ENCODE assay signal across 9 cellular contexts in genomic region chr1:32020338-32020737, GRCh38. TPM values are rescaled to one million over a fixed set of nuclear protein-coding genes. Genes with fewer than 3 reads are reported as not detected.
A peak's percentile ranks its signal among the peaks of the same experiment; 100 is the strongest.
DNase-seq lines count a peak whose midpoint lies in the region; ATAC-seq, FAIRE-seq and TF ChIP-seq lines count a peak whose summit lies in the region.
"Had no signal": no experiment of that assay in that cellular context is flagged by ENCODE, and none has a peak within 500 bp of the region (broad histone marks: within the 10 kb centered on the region; RNA-seq: fewer than 3 reads in every experiment).

No MANE protein-coding gene starts in this region.

- no peaks in the 10 kb centered on the region for H3K27me3 Mint-ChIP-seq in activated naive CD4-positive, alpha-beta T cell treated with anti-CD3 and anti-CD28 coated beads, Interleukin-2, amount 10 ng/mL, durations not matched to agents 7 days and 5 days
- H3K27me3 Mint-ChIP-seq in WTC11 (ENCODE audit: low read depth) = no peaks in the 10 kb centered on the region
- no peaks in the 10 kb centered on the region for H3K27me3 Mint-ChIP-seq in stimulated activated memory B cell treated with anti-CD40 and anti-IgM and Interleukin-4, amounts not matched to agents 10 μg/mL and 1 μg/mL and 100 μg/mL, for 72 hours

- CTCF ChIA-PET in activated naive CD4-positive, alpha-beta T cell treated with anti-CD3 and anti-CD28 coated beads, Interleukin-2, amount 10 ng/mL, durations not matched to agents 7 days and 5 days (lab: Charles Lee) = interaction anchor here (0.6 to 0.8 kb wide), 4 partner anchors 30 to 691 kb away, joined by 3 read pairs; no protein-coding TSS in a partner anchor
- CTCF ChIA-PET in WTC11 (lab: Charles Lee) = interaction anchor here (1.3 to 2.0 kb wide), 2 partner anchors 56 to 82 kb away, joined by 3 to 5 read pairs; partner anchors contain the start of gene PTP4A2

- H3K9me3 Mint-ChIP-seq in activated naive CD4-positive, alpha-beta T cell treated with anti-CD3 and anti-CD28 coated beads, Interleukin-2, amount 10 ng/mL, durations not matched to agents 7 days and 5 days = no peaks in the 10 kb centered on the region
- H3K9me3 Mint-ChIP-seq in WTC11 = no peaks in the 10 kb centered on the region
- H3K9me3 Mint-ChIP-seq in stimulated activated memory B cell treated with anti-CD40 and anti-IgM and Interleukin-4, amounts not matched to agents 10 μg/mL and 1 μg/mL and 100 μg/mL, for 72 hours = no peaks in the 10 kb centered on the region

- intact Hi-C loops in left cardiac atrium (cut with DNase I) = no loop called here

- peak overlapping the region; percentile 21 for H3K27ac Mint-ChIP-seq in activated naive CD4-positive, alpha-beta T cell treated with anti-CD3 and anti-CD28 coated beads, Interleukin-2, amount 10 ng/mL, durations not matched to agents 7 days and 5 days
- 0 out of 2 replicates have a peak overlapping the region, but pooled peaks have one; percentile 7 for H3K27ac Mint-ChIP-seq in WTC11
- H3K27ac Mint-ChIP-seq in stimulated activated memory B cell treated with anti-CD40 and anti-IgM and Interleukin-4, amounts not matched to agents 10 μg/mL and 1 μg/mL and 100 μg/mL, for 72 hours = peak overlapping the region; percentile 48

- ATAC-seq in WTC11 = no peak
- peak; percentile 50 to 59 for ATAC-seq in left cardiac atrium
- no peak for ATAC-seq in stimulated activated memory B cell treated with anti-CD40 and anti-IgM and Interleukin-4, amounts not matched to agents 10 μg/mL and 1 μg/mL and 100 μg/mL, for 72 hours
- no peak for ATAC-seq in HG03039 (IDR thresholded peaks at IDR 0.05; ENCODE audit: unreplicated experiment)
- ATAC-seq in GM21619 (IDR thresholded peaks at IDR 0.05; ENCODE audit: unreplicated experiment) = no peak

- H3K36me3 Mint-ChIP-seq in activated naive CD4-positive, alpha-beta T cell treated with anti-CD3 and anti-CD28 coated beads, Interleukin-2, amount 10 ng/mL, durations not matched to agents 7 days and 5 days = peaks cover 40% of the 10 kb centered on the region
- H3K36me3 Mint-ChIP-seq in WTC11 = peaks cover 38% of the 10 kb centered on the region
- H3K36me3 Mint-ChIP-seq in stimulated activated memory B cell treated with anti-CD40 and anti-IgM and Interleukin-4, amounts not matched to agents 10 μg/mL and 1 μg/mL and 100 μg/mL, for 72 hours = peaks cover 25% of the 10 kb centered on the region

- peak overlapping the region; percentile 31 for H3K4me3 Mint-ChIP-seq in activated naive CD4-positive, alpha-beta T cell treated with anti-CD3 and anti-CD28 coated beads, Interleukin-2, amount 10 ng/mL, durations not matched to agents 7 days and 5 days
- no peak overlapping the region for H3K4me3 Mint-ChIP-seq in WTC11
- peak overlapping the region; percentile 31 for H3K4me3 Mint-ChIP-seq in stimulated activated memory B cell treated with anti-CD40 and anti-IgM and Interleukin-4, amounts not matched to agents 10 μg/mL and 1 μg/mL and 100 μg/mL, for 72 hours

- no peak for FAIRE-seq in H54 (lab: Jason Lieb, UNC)

- POLR2A ChIA-PET in WTC11 (lab: Charles Lee) = no interaction called here

- no peak for DNase-seq in activated naive CD4-positive, alpha-beta T cell treated with anti-CD3 and anti-CD28 coated beads, Interleukin-2, amount 10 ng/mL, durations not matched to agents 7 days and 5 days
- no peak for DNase-seq in activated naive CD4-positive, alpha-beta T cell treated with Interleukin-2 at 50 U/mL for 16 hours
- DNase-seq in WTC11 (ENCODE audit: low spot score) (no peak), left cardiac atrium (no peak), H54 (ENCODE audit: insufficient read length, low spot score) (no peak)
- DNase-seq: NCI-H69 had no signal

- peaks cover 63% of the 10 kb centered on the region for H3K4me1 Mint-ChIP-seq in activated naive CD4-positive, alpha-beta T cell treated with anti-CD3 and anti-CD28 coated beads, Interleukin-2, amount 10 ng/mL, durations not matched to agents 7 days and 5 days
- peaks cover 15% of the 10 kb centered on the region for H3K4me1 Mint-ChIP-seq in WTC11
- H3K4me1 Mint-ChIP-seq in stimulated activated memory B cell treated with anti-CD40 and anti-IgM and Interleukin-4, amounts not matched to agents 10 μg/mL and 1 μg/mL and 100 μg/mL, for 72 hours = peaks cover 59% of the 10 kb centered on the region

- no peak for TF ChIP-seq CTCF in WTC11 (IDR thresholded peaks at IDR 0.05)

- no peak for TF ChIP-seq POLR2A in H54 (IDR thresholded peaks at IDR 0.05; ENCODE audit: low read depth, low read length)

TF ChIP-seq in WTC11, 78 proteins besides CTCF, POLR2A, EP300 and RAD21:
- TF ChIP-seq RORB (CRISPR knock-in tag; IDR thresholded peaks at IDR 0.05) (no peak), FOXJ3 (CRISPR knock-in tag; IDR thresholded peaks at IDR 0.05; ENCODE audit: borderline replicate concordance) (no peak), ZNF423 (CRISPR knock-in tag; IDR thresholded peaks at IDR 0.05) (no peak), CREB1 (CRISPR knock-in tag; IDR thresholded peaks at IDR 0.05) (no peak), ZNF425 (CRISPR knock-in tag; conservative IDR thresholded peaks at IDR 0.05) (no peak), NR3C1 (CRISPR knock-in tag; conservative IDR thresholded peaks at IDR 0.05; ENCODE audit: low read depth) (no peak), ZNF317 (CRISPR knock-in tag; IDR thresholded peaks at IDR 0.05; ENCODE audit: borderline replicate concordance, low read depth) (no peak), SP1 (CRISPR knock-in tag; conservative IDR thresholded peaks at IDR 0.05) (no peak), ZBTB21 (CRISPR knock-in tag; IDR thresholded peaks at IDR 0.05; ENCODE audit: borderline replicate concordance) (no peak), ETV6 (CRISPR knock-in tag; IDR thresholded peaks at IDR 0.05) (no peak), HMGA2 (CRISPR knock-in tag; IDR thresholded peaks at IDR 0.05) (no peak), NFYB (CRISPR knock-in tag; conservative IDR thresholded peaks at IDR 0.05; ENCODE audit: low read depth) (no peak), KAT7 (CRISPR knock-in tag; IDR thresholded peaks at IDR 0.05; ENCODE audit: borderline replicate concordance) (no peak), ZSCAN18 (CRISPR knock-in tag; IDR thresholded peaks at IDR 0.05) (no peak), SMAD3 (CRISPR knock-in tag; IDR thresholded peaks at IDR 0.05; ENCODE audit: borderline replicate concordance) (no peak), ESRRA (CRISPR knock-in tag; IDR thresholded peaks at IDR 0.05; ENCODE audit: borderline replicate concordance) (no peak)

RNA-seq across cellular contexts. Expression of gene KHDRBS1, which starts 6.7 kb away (rescaled TPM):
- total RNA-seq in WTC11 (2021) (254 to 264 TPM (median 256 TPM) in 3 replicates), left cardiac atrium (10 to 100 TPM; 57.2 to 76.6 TPM)

RNA-seq across cellular contexts. Expression of gene TMEM39B, which starts 52.4 kb away (rescaled TPM):
- total RNA-seq in WTC11 (2021) = 18.8 to 25.8 TPM (median 23.8 TPM) in 3 replicates
- total RNA-seq in left cardiac atrium = 1 to 10 TPM; 8.2 to 9.5 TPM

Comparison
In these comparisons a context has a peak if more than half of its experiments do, and no peak if none do; other contexts are left out.
1. ATAC-seq: peak in left cardiac atrium (2 of 2); none in WTC11 (single experiment), stimulated activated memory B cell treated with anti-CD40 and anti-IgM and Interleukin-4, amounts not matched to agents 10 μg/mL and 1 μg/mL and 100 μg/mL, for 72 hours (single experiment), HG03039 (single experiment) and GM21619 (single experiment).
2. Peak in every context shown above with its lines, with median percentiles within 50 percentile points of each other: H3K27ac Mint-ChIP-seq.